Comparison of ENCODE assay signal across 1 cellular context in the genomic region with DNA sequence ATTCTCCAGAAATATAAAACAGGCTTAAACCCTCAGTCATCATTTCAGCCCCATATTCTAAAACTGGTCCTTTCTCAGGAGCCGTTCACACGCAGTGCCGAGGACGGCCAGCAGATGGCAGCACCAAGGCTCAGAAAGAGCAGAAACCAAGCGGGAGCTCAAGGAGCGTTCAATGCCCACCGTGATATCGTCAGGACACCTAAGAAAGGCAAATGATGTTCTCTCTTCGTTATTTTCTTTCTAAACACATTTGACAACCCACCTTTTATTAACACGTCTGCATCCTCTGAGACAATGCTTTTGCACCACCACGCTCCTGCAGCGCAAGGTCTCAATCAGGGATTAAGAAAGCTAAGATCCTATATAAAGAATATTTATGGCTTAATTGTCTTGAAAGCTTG.
TF ChIP-seq lines count a peak whose summit lies in the region.

No MANE protein-coding gene starts in this region.

TF ChIP-seq in HepG2, 621 proteins besides CTCF, POLR2A, EP300 and RAD21 (continued from another document and continues in another):
- TF ChIP-seq ZNF20 (CRISPR knock-in tag; IDR thresholded peaks at IDR 0.05) (no peak), ZNF230 (CRISPR knock-in tag; IDR thresholded peaks at IDR 0.05) (no peak), ZNF44 (CRISPR knock-in tag; IDR thresholded peaks at IDR 0.05) (0 out of 2 replicates have a peak, but pooled peaks have one; percentile 41), ZNF772 (CRISPR knock-in tag; IDR thresholded peaks at IDR 0.05) (peak; percentile 54; the same call in 1 of the 2 replicates), SOX13 (IDR thresholded peaks at IDR 0.05) (no peak), SOX13 (CRISPR knock-in tag; conservative IDR thresholded peaks at IDR 0.05 in 1 of 2, IDR thresholded peaks at IDR 0.05 in 1 of 2) (0 out of 4 replicates have a peak, but pooled peaks of 1 of the 2 experiments have one; percentile 6), MED8 (CRISPR knock-in tag; IDR thresholded peaks at IDR 0.05; ENCODE audit: insufficient replicate concordance) (no peak), ZC3H4 (CRISPR knock-in tag; IDR thresholded peaks at IDR 0.05; ENCODE audit: borderline replicate concordance) (no peak), CEBPG (CRISPR knock-in tag; IDR thresholded peaks at IDR 0.05) (0 out of 2 replicates have a peak, but pooled peaks have one; percentile 9), RARA (CRISPR knock-in tag; IDR thresholded peaks at IDR 0.05) (0 out of 2 replicates have a peak, but pooled peaks have one; percentile 20), PHF20 (CRISPR knock-in tag; IDR thresholded peaks at IDR 0.05) (no peak), REL (CRISPR knock-in tag; conservative IDR thresholded peaks at IDR 0.05) (no peak), AGO1 (IDR thresholded peaks at IDR 0.05; ENCODE audit: low read depth, low read length, poor library complexity, severe bottlenecking) (no peak), ZNF792 (CRISPR knock-in tag; IDR thresholded peaks at IDR 0.05) (0 out of 2 replicates have a peak, but pooled peaks have one; percentile 33), CHCHD3 (CRISPR knock-in tag; IDR thresholded peaks at IDR 0.05) (no peak), ZFAT (CRISPR knock-in tag; conservative IDR thresholded peaks at IDR 0.05) (no peak), CHD2 (IDR thresholded peaks at IDR 0.05; ENCODE audit: low read depth, low read length) (no peak), ZSCAN20 (CRISPR knock-in tag; IDR thresholded peaks at IDR 0.05; ENCODE audit: borderline replicate concordance) (no peak), ASH2L (IDR thresholded peaks at IDR 0.05; ENCODE audit: insufficient read length, low read depth, low read length) (peak; percentile 66), SNAPC2 (CRISPR knock-in tag; IDR thresholded peaks at IDR 0.05) (no peak), TSC22D2 (CRISPR knock-in tag; IDR thresholded peaks at IDR 0.05; ENCODE audit: borderline replicate concordance) (no peak), ZNF468 (CRISPR knock-in tag; IDR thresholded peaks at IDR 0.05) (no peak), NFATC3 (CRISPR knock-in tag; IDR thresholded peaks at IDR 0.05) (0 out of 2 replicates have a peak, but pooled peaks have one; percentile 31), HOXA9 (CRISPR knock-in tag; IDR thresholded peaks at IDR 0.05; ENCODE audit: borderline replicate concordance) (no peak), MLLT10 (CRISPR knock-in tag; IDR thresholded peaks at IDR 0.05) (no peak), JUND (CRISPR knock-in tag; IDR thresholded peaks at IDR 0.05) (no peak), MYC (CRISPR knock-in tag; IDR thresholded peaks at IDR 0.05; ENCODE audit: borderline replicate concordance) (0 out of 2 replicates have a peak, but pooled peaks have one; percentile 19), ZNF333 (CRISPR knock-in tag; IDR thresholded peaks at IDR 0.05; ENCODE audit: borderline replicate concordance) (no peak), KLF16 (CRISPR knock-in tag; IDR thresholded peaks at IDR 0.05) (no peak), TEAD3 (CRISPR knock-in tag; optimal IDR thresholded peaks at IDR 0.05; ENCODE audit: borderline replicate concordance) (no peak), ZNF225 (CRISPR knock-in tag; IDR thresholded peaks at IDR 0.05) (no peak), MBNL3 (CRISPR knock-in tag; conservative IDR thresholded peaks at IDR 0.05) (no peak), TBX2 (CRISPR knock-in tag; IDR thresholded peaks at IDR 0.05; ENCODE audit: borderline replicate concordance) (peak; percentile 40; the same call in 1 of the 2 replicates)
- TF ChIP-seq, protein P1, sequence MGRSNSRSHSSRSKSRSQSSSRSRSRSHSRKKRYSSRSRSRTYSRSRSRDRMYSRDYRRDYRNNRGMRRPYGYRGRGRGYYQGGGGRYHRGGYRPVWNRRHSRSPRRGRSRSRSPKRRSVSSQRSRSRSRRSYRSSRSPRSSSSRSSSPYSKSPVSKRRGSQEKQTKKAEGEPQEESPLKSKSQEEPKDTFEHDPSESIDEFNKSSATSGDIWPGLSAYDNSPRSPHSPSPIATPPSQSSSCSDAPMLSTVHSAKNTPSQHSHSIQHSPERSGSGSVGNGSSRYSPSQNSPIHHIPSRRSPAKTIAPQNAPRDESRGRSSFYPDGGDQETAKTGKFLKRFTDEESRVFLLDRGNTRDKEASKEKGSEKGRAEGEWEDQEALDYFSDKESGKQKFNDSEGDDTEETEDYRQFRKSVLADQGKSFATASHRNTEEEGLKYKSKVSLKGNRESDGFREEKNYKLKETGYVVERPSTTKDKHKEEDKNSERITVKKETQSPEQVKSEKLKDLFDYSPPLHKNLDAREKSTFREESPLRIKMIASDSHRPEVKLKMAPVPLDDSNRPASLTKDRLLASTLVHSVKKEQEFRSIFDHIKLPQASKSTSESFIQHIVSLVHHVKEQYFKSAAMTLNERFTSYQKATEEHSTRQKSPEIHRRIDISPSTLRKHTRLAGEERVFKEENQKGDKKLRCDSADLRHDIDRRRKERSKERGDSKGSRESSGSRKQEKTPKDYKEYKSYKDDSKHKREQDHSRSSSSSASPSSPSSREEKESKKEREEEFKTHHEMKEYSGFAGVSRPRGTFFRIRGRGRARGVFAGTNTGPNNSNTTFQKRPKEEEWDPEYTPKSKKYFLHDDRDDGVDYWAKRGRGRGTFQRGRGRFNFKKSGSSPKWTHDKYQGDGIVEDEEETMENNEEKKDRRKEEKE (IDR thresholded peaks at IDR 0.05), result no peak
- TF ChIP-seq, protein P2, sequence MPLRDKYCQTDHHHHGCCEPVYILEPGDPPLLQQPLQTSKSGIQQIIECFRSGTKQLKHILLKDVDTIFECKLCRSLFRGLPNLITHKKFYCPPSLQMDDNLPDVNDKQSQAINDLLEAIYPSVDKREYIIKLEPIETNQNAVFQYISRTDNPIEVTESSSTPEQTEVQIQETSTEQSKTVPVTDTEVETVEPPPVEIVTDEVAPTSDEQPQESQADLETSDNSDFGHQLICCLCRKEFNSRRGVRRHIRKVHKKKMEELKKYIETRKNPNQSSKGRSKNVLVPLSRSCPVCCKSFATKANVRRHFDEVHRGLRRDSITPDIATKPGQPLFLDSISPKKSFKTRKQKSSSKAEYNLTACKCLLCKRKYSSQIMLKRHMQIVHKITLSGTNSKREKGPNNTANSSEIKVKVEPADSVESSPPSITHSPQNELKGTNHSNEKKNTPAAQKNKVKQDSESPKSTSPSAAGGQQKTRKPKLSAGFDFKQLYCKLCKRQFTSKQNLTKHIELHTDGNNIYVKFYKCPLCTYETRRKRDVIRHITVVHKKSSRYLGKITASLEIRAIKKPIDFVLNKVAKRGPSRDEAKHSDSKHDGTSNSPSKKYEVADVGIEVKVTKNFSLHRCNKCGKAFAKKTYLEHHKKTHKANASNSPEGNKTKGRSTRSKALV (CRISPR knock-in tag; IDR thresholded peaks at IDR 0.05), result no peak
- TF ChIP-seq, protein P3, sequence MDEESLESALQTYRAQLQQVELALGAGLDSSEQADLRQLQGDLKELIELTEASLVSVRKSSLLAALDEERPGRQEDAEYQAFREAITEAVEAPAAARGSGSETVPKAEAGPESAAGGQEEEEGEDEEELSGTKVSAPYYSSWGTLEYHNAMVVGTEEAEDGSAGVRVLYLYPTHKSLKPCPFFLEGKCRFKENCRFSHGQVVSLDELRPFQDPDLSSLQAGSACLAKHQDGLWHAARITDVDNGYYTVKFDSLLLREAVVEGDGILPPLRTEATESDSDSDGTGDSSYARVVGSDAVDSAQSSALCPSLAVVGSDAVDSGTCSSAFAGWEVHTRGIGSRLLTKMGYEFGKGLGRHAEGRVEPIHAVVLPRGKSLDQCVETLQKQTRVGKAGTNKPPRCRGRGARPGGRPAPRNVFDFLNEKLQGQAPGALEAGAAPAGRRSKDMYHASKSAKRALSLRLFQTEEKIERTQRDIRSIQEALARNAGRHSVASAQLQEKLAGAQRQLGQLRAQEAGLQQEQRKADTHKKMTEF (CRISPR knock-in tag; IDR thresholded peaks at IDR 0.05), result peak; percentile 40; the same call in 1 of the 2 replicates
- TF ChIP-seq, protein P4, sequence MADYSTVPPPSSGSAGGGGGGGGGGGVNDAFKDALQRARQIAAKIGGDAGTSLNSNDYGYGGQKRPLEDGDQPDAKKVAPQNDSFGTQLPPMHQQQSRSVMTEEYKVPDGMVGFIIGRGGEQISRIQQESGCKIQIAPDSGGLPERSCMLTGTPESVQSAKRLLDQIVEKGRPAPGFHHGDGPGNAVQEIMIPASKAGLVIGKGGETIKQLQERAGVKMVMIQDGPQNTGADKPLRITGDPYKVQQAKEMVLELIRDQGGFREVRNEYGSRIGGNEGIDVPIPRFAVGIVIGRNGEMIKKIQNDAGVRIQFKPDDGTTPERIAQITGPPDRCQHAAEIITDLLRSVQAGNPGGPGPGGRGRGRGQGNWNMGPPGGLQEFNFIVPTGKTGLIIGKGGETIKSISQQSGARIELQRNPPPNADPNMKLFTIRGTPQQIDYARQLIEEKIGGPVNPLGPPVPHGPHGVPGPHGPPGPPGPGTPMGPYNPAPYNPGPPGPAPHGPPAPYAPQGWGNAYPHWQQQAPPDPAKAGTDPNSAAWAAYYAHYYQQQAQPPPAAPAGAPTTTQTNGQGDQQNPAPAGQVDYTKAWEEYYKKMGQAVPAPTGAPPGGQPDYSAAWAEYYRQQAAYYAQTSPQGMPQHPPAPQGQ (CRISPR knock-in tag; IDR thresholded peaks at IDR 0.05; ENCODE audit: borderline replicate concordance), result no peak
- TF ChIP-seq, protein P5, sequence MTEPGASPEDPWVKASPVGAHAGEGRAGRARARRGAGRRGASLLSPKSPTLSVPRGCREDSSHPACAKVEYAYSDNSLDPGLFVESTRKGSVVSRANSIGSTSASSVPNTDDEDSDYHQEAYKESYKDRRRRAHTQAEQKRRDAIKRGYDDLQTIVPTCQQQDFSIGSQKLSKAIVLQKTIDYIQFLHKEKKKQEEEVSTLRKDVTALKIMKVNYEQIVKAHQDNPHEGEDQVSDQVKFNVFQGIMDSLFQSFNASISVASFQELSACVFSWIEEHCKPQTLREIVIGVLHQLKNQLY (CRISPR knock-in tag; IDR thresholded peaks at IDR 0.05), result no peak
- TF ChIP-seq, protein P6, sequence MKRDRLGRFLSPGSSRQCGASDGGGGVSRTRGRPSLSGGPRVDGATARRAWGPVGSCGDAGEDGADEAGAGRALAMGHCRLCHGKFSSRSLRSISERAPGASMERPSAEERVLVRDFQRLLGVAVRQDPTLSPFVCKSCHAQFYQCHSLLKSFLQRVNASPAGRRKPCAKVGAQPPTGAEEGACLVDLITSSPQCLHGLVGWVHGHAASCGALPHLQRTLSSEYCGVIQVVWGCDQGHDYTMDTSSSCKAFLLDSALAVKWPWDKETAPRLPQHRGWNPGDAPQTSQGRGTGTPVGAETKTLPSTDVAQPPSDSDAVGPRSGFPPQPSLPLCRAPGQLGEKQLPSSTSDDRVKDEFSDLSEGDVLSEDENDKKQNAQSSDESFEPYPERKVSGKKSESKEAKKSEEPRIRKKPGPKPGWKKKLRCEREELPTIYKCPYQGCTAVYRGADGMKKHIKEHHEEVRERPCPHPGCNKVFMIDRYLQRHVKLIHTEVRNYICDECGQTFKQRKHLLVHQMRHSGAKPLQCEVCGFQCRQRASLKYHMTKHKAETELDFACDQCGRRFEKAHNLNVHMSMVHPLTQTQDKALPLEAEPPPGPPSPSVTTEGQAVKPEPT (CRISPR knock-in tag; IDR thresholded peaks at IDR 0.05; ENCODE audit: low read depth), result no peak
- TF ChIP-seq, protein P7, sequence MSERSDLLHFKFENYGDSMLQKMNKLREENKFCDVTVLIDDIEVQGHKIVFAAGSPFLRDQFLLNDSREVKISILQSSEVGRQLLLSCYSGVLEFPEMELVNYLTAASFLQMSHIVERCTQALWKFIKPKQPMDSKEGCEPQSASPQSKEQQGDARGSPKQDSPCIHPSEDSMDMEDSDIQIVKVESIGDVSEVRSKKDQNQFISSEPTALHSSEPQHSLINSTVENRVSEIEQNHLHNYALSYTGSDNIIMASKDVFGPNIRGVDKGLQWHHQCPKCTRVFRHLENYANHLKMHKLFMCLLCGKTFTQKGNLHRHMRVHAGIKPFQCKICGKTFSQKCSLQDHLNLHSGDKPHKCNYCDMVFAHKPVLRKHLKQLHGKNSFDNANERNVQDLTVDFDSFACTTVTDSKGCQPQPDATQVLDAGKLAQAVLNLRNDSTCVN (CRISPR knock-in tag; IDR thresholded peaks at IDR 0.05; ENCODE audit: borderline replicate concordance), result 0 out of 2 replicates have a peak, but pooled peaks have one; percentile 38
- TF ChIP-seq, protein P8, sequence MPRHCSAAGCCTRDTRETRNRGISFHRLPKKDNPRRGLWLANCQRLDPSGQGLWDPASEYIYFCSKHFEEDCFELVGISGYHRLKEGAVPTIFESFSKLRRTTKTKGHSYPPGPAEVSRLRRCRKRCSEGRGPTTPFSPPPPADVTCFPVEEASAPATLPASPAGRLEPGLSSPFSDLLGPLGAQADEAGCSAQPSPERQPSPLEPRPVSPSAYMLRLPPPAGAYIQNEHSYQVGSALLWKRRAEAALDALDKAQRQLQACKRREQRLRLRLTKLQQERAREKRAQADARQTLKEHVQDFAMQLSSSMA (CRISPR knock-in tag; IDR thresholded peaks at IDR 0.05), result 0 out of 2 replicates have a peak, but pooled peaks have one; percentile 52
- TF ChIP-seq, protein P9, sequence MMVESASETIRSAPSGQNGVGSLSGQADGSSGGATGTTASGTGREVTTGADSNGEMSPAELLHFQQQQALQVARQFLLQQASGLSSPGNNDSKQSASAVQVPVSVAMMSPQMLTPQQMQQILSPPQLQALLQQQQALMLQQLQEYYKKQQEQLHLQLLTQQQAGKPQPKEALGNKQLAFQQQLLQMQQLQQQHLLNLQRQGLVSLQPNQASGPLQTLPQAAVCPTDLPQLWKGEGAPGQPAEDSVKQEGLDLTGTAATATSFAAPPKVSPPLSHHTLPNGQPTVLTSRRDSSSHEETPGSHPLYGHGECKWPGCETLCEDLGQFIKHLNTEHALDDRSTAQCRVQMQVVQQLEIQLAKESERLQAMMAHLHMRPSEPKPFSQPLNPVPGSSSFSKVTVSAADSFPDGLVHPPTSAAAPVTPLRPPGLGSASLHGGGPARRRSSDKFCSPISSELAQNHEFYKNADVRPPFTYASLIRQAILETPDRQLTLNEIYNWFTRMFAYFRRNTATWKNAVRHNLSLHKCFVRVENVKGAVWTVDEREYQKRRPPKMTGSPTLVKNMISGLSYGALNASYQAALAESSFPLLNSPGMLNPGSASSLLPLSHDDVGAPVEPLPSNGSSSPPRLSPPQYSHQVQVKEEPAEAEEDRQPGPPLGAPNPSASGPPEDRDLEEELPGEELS (CRISPR knock-in tag; IDR thresholded peaks at IDR 0.05), result 0 out of 2 replicates have a peak, but pooled peaks have one; percentile 13
- TF ChIP-seq, protein P10, sequence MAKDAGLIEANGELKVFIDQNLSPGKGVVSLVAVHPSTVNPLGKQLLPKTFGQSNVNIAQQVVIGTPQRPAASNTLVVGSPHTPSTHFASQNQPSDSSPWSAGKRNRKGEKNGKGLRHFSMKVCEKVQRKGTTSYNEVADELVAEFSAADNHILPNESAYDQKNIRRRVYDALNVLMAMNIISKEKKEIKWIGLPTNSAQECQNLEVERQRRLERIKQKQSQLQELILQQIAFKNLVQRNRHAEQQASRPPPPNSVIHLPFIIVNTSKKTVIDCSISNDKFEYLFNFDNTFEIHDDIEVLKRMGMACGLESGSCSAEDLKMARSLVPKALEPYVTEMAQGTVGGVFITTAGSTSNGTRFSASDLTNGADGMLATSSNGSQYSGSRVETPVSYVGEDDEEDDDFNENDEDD (CRISPR knock-in tag; IDR thresholded peaks at IDR 0.05; ENCODE audit: borderline replicate concordance), result no peak
- TF ChIP-seq, protein P11, sequence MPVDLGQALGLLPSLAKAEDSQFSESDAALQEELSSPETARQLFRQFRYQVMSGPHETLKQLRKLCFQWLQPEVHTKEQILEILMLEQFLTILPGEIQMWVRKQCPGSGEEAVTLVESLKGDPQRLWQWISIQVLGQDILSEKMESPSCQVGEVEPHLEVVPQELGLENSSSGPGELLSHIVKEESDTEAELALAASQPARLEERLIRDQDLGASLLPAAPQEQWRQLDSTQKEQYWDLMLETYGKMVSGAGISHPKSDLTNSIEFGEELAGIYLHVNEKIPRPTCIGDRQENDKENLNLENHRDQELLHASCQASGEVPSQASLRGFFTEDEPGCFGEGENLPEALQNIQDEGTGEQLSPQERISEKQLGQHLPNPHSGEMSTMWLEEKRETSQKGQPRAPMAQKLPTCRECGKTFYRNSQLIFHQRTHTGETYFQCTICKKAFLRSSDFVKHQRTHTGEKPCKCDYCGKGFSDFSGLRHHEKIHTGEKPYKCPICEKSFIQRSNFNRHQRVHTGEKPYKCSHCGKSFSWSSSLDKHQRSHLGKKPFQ (CRISPR knock-in tag; IDR thresholded peaks at IDR 0.05; ENCODE audit: insufficient replicate concordance), result no peak
